Comparison of ENCODE assay signal across 16 cellular contexts in genomic region chr2:46392561-46393351, GRCh38.
"Had no signal": no experiment of that assay in that cellular context is flagged by ENCODE, and none has a peak within 500 bp of the region (broad histone marks: within the 10 kb centered on the region; RNA-seq: fewer than 3 reads in every experiment).

No MANE protein-coding gene starts in this region.

- H3K27me3 ChIP-seq: hepatocyte, upper lobe of right lung had no signal

- ATAC-seq: activated naive CD4-positive, alpha-beta T cell treated with anti-CD3 and anti-CD28 coated beads, Interleukin-2, amount 50 U/mL, for 72 hours; left lobe of liver; stimulated activated naive B cell treated with anti-CD40 and anti-IgM and Interleukin-4, amounts not matched to agents 10 μg/mL and 1 μg/mL and 100 μg/mL, for 72 hours; upper lobe of right lung; WTC11 had no signal

- H2AFZ ChIP-seq: hepatocyte, parathyroid adenoma had no signal

- H3K4me2 ChIP-seq: hepatocyte had no signal

- H3K4me3 ChIP-seq: hepatocyte, upper lobe of right lung had no signal

- H3K4me1 Mint-ChIP-seq: WTC11 had no signal

- H3K36me3 Mint-ChIP-seq: activated naive CD4-positive, alpha-beta T cell treated with anti-CD3 and anti-CD28 coated beads, Interleukin-2, amount 50 U/mL, for 72 hours; stimulated activated naive B cell treated with anti-CD40 and anti-IgM and Interleukin-4, amounts not matched to agents 10 μg/mL and 1 μg/mL and 100 μg/mL, for 72 hours; WTC11 had no signal

- FAIRE-seq: colon, keratinocyte, TTC549 had no signal

- H3K9me3 ChIP-seq: upper lobe of right lung had no signal

- DNase-seq: activated CD4-positive, alpha-beta T cell treated with anti-CD3 and anti-CD28 coated beads for 48 hours; activated gamma-delta T cell; activated T-cell treated with anti-CD3 and anti-CD28 coated beads, Interleukin-2, amount 50 U/mL, for 1 hour; amniotic stem cell; caudate nucleus; stimulated activated naive B cell treated with anti-CD40 and anti-IgM and Interleukin-4, amounts not matched to agents 10 μg/mL and 1 μg/mL and 100 μg/mL, for 72 hours; T-helper 2 cell; upper lobe of right lung had no signal

- H3K27ac Mint-ChIP-seq: stimulated activated naive B cell treated with anti-CD40 and anti-IgM and Interleukin-4, amounts not matched to agents 10 μg/mL and 1 μg/mL and 100 μg/mL, for 72 hours; WTC11 had no signal

- H3K9me3 Mint-ChIP-seq: activated naive CD4-positive, alpha-beta T cell treated with anti-CD3 and anti-CD28 coated beads, Interleukin-2, amount 50 U/mL, for 72 hours; stimulated activated naive B cell treated with anti-CD40 and anti-IgM and Interleukin-4, amounts not matched to agents 10 μg/mL and 1 μg/mL and 100 μg/mL, for 72 hours; WTC11 had no signal

- H3K79me2 ChIP-seq: hepatocyte, parathyroid adenoma had no signal

- H3K9ac ChIP-seq: parathyroid adenoma had no signal

- H3K27ac ChIP-seq: hepatocyte, parathyroid adenoma, upper lobe of right lung had no signal

- H3K4me3 Mint-ChIP-seq: stimulated activated naive B cell treated with anti-CD40 and anti-IgM and Interleukin-4, amounts not matched to agents 10 μg/mL and 1 μg/mL and 100 μg/mL, for 72 hours; WTC11 had no signal

- H3K4me1 ChIP-seq: parathyroid adenoma had no signal
